ENCODE assay signal across 8 cellular contexts in genomic region chr19:40798223-40798996, GRCh38. TPM values are rescaled to one million over a fixed set of nuclear protein-coding genes. Genes with fewer than 3 reads are reported as not detected.
DNase-seq lines count a peak whose midpoint lies in the region; ATAC-seq and TF ChIP-seq lines count a peak whose summit lies in the region.

No MANE protein-coding gene starts in this region.

- H3K27me3 ChIP-seq in spleen (replicated peaks in 1 of 7): no peaks in the 10 kb centered on the region

- CTCF ChIA-PET in WTC11 (lab: Charles Lee): interaction anchor here (0.6 to 3.3 kb wide), 24 partner anchors 9 to 420 kb away, joined by 3 to 76 read pairs (median 4); partner anchors contain the start of genes ACTMAP, AXL, COQ8B and ITPKC

- 0 to 1% (median 1%) methylated on average over 52 to 53 of the region's 53 CpGs for whole genome bisulfite sequencing in spleen, 5 donors

- no peaks in the 10 kb centered on the region for H3K9me3 Mint-ChIP-seq in WTC11

- peaks cover 0 to 62% (median 16%) of the 10 kb centered on the region in 6 donors for H3K36me3 ChIP-seq in spleen

- no peaks in the 10 kb centered on the region for H3K27me3 Mint-ChIP-seq in WTC11 (ENCODE audit: low read depth)

- intact Hi-C loops in spleen (cut with DNase I; ENCODE audit: low total_unique reads): no loop called here

- H3K27ac ChIP-seq in spleen: peak overlapping the region; percentile 86 to 99 (median 93)

- H3K9me3 ChIP-seq in spleen: no peaks in the 10 kb centered on the region

- H3K4me1 ChIP-seq in spleen: peaks cover 33 to 60% (median 46%) of the 10 kb centered on the region in 6 donors

- peak; percentile 100 for DNase-seq in AG10803 (ENCODE audit: low read depth)
- peak; percentile 100 for DNase-seq in NCI-H2227 treated with DMSO at 0.1 percent for 48 hours (lab: John Stamatoyannopoulos, UW)
- DNase-seq in WTC11 (ENCODE audit: low spot score): peak; percentile 100
- DNase-seq in central memory CD4-positive, alpha-beta T cell: peak; percentile 100
- peak; percentile 100 for DNase-seq in iris pigment epithelial cell (ENCODE audit: low read depth)
- DNase-seq in spleen: peak; percentile 100

- peaks cover 35% of the 10 kb centered on the region for H3K4me1 Mint-ChIP-seq in WTC11

- peak overlapping the region; percentile 86 for H3K4me3 Mint-ChIP-seq in WTC11

- TF ChIP-seq CTCF in AG10803 (conservative IDR thresholded peaks at IDR 0.05; ENCODE audit: low read length) (peak; percentile 60), WTC11 (IDR thresholded peaks at IDR 0.05) (no peak), spleen (IDR thresholded peaks at IDR 0.05 in 8 of 11, conservative IDR thresholded peaks at IDR 0.05 in 3 of 11) (peak; percentile 22 to 74 (median 49))

- peaks cover 9% of the 10 kb centered on the region for H3K36me3 Mint-ChIP-seq in WTC11

- H3K4me3 ChIP-seq in AG10803 (ENCODE audit: low read length) (peak overlapping the region; percentile 60), spleen (peak overlapping the region; percentile 24 to 96 (median 45))

- peak; percentile 75 for ATAC-seq in HG03175 (IDR thresholded peaks at IDR 0.05; ENCODE audit: unreplicated experiment)
- peak; percentile 80 for ATAC-seq in WTC11

- POLR2A ChIA-PET in WTC11 (lab: Charles Lee): interaction anchor here (0.6 to 3.0 kb wide), 9 partner anchors 9 to 450 kb away, joined by 3 to 48 read pairs (median 6); partner anchors contain the start of genes ACTMAP, COQ8B, ITPKC and NUMBL

- peak overlapping the region; percentile 98 for H3K27ac Mint-ChIP-seq in WTC11

- in situ Hi-C loops in GM18951 (cut with MboI; ENCODE audit: low sequenced_read_pairs, unreplicated experiment): no loop called here

- TF ChIP-seq POLR2A in GM18951 (IDR thresholded peaks at IDR 0.05; ENCODE audit: extremely low read depth, insufficient read depth, insufficient read length): peak; percentile 58
- TF ChIP-seq POLR2A in spleen (IDR thresholded peaks at IDR 0.05): peak in 1 of 3 donors; percentile 46

TF ChIP-seq in WTC11, 78 proteins besides CTCF, POLR2A, EP300 and RAD21:
- TF ChIP-seq GABPB1 (CRISPR knock-in tag; IDR thresholded peaks at IDR 0.05) (peak; percentile 48; the same call in 1 of the 2 replicates), HMGXB4 (CRISPR knock-in tag; IDR thresholded peaks at IDR 0.05) (0 out of 2 replicates have a peak, but pooled peaks have one; percentile 24), ZNF232 (CRISPR knock-in tag; IDR thresholded peaks at IDR 0.05) (no peak), TEAD1 (CRISPR knock-in tag; IDR thresholded peaks at IDR 0.05) (no peak), FOXP4 (CRISPR knock-in tag; IDR thresholded peaks at IDR 0.05) (0 out of 2 replicates have a peak, but pooled peaks have one; percentile 37), USF1 (CRISPR knock-in tag; IDR thresholded peaks at IDR 0.05) (peak; percentile 24; the same call in 1 of the 2 replicates), MYBL2 (CRISPR knock-in tag; IDR thresholded peaks at IDR 0.05) (0 out of 2 replicates have a peak, but pooled peaks have one; percentile 39), ZBTB43 (CRISPR knock-in tag; IDR thresholded peaks at IDR 0.05) (peak; percentile 71), SP1 (CRISPR knock-in tag; conservative IDR thresholded peaks at IDR 0.05) (peak; percentile 87), MLX (CRISPR knock-in tag; IDR thresholded peaks at IDR 0.05) (no peak), FOXK1 (CRISPR knock-in tag; IDR thresholded peaks at IDR 0.05) (0 out of 2 replicates have a peak, but pooled peaks have one; percentile 15)

RNA-seq across cellular contexts. Expression of gene EGLN2, which starts 0.6 kb away (rescaled TPM):
- total RNA-seq in WTC11 (2021): 97.7 to 106 TPM (median 102 TPM) in 3 replicates
- 100 to 1,000 TPM; 136 to 198 (median 156) TPM for total RNA-seq in spleen
- 100 to 1,000 TPM; 109 to 238 (median 188) TPM for polyA plus RNA-seq in spleen

RNA-seq across cellular contexts. Expression of gene RAB4B, which starts 20.4 kb away (rescaled TPM):
- total RNA-seq in WTC11 (2021) (29.7 to 34.1 TPM (median 30.5 TPM) in 3 replicates), spleen (10 to 100 TPM; 36.8 to 69.8 (median 53.0) TPM)
- 10 to 100 TPM; 78.5 to 95.3 (median 82.2) TPM for polyA plus RNA-seq in spleen

RNA-seq across cellular contexts. Expression of gene MIA, which starts 23.1 kb away (rescaled TPM):
- not detected in 3 replicates for total RNA-seq in WTC11 (2021)
- 1 to 10 TPM in 1 of 7 donors, not detected in 6; 1.5 TPM for total RNA-seq in spleen
- polyA plus RNA-seq in spleen: 10 to 100 TPM in 1 of 3 donors, 1 to 10 TPM in 2; 4.5 to 14.2 (median 7.0) TPM

RNA-seq across cellular contexts. Expression of gene SNRPA, which starts 47.4 kb away (rescaled TPM):
- total RNA-seq in WTC11 (2021): 215 to 227 TPM (median 218 TPM) in 3 replicates
- total RNA-seq in spleen: 10 to 100 TPM; 52.9 to 76.9 (median 64.0) TPM
- polyA plus RNA-seq in spleen: 10 to 100 TPM; 62.7 to 69.2 (median 67.4) TPM

RNA-seq across cellular contexts. Expression of gene ACTMAP, which starts 48.1 kb away (rescaled TPM):
- 29.6 to 42.4 TPM (median 40.2 TPM) in 3 replicates for total RNA-seq in WTC11 (2021)
- 10 to 100 TPM in 3 of 7 donors, 1 to 10 TPM in 4; 6.0 to 16.2 (median 9.8) TPM for total RNA-seq in spleen
- polyA plus RNA-seq in spleen: 1 to 10 TPM; 5.2 to 6.8 (median 5.9) TPM

Comparison
In these comparisons a context has a peak if more than half of its experiments do, and no peak if none do; other contexts are left out.
1. Peak in every context shown above with its lines: DNase-seq, ATAC-seq, H3K4me3 ChIP-seq and H3K27ac ChIP-seq.